ENCODE assay signal across 8 cellular contexts in genomic region chr5:112860571-112860928, GRCh38. TPM values are rescaled to one million over a fixed set of nuclear protein-coding genes. Genes with fewer than 3 reads are reported as not detected.
DNase-seq lines count a peak whose midpoint lies in the region; FAIRE-seq and TF ChIP-seq lines count a peak whose summit lies in the region.
"Not testable (repeated sequence)": the region's sequence is repeated elsewhere in the genome, so short reads cannot be mapped to it uniquely, and the experiment has no call there.

No MANE protein-coding gene starts in this region.

- peaks cover 36% of the 10 kb centered on the region for H3K79me2 ChIP-seq in endothelial cell of umbilical vein (ENCODE audit: control insufficient read depth, insufficient read depth, low read length)
- peaks cover 38% of the 10 kb centered on the region for H3K79me2 ChIP-seq in keratinocyte (ENCODE audit: control insufficient read depth, insufficient read depth, low read length)

- H3K4me2 ChIP-seq in endothelial cell of umbilical vein (ENCODE audit: insufficient read depth, low read length) (peak overlapping the region; percentile 84), keratinocyte (ENCODE audit: control insufficient read depth, extremely low read depth, insufficient read depth, low read depth, low read length) (peak overlapping the region; percentile 96)

- H3K27me3 Mint-ChIP-seq in T-helper 2 cell treated with Interferon-gamma antibody and Interleukin-4, amounts not matched to agents 5 μg/mL and 100 μg/mL, for 36 hours (ENCODE audit: low read depth), result peaks cover 11% of the 10 kb centered on the region
- H3K27me3 Mint-ChIP-seq in neural crest cell (ENCODE audit: low read depth), result peaks cover 26% of the 10 kb centered on the region

- H3K27ac ChIP-seq in HUES6 (ENCODE audit: low read depth, low read length) (peak overlapping the region; percentile 82; the same call in 1 of the 2 replicates), angular gyrus (ENCODE audit: low read depth, low read length) (peak overlapping the region; percentile 82), endothelial cell of umbilical vein (ENCODE audit: insufficient read depth, low read depth, low read length) (peak overlapping the region; percentile 81), keratinocyte (ENCODE audit: control insufficient read depth, insufficient read depth, low read length) (peak overlapping the region; percentile 94), stomach smooth muscle (ENCODE audit: low read length) (peak overlapping the region; percentile 87)

- peak overlapping the region; percentile 95 for H3K27ac Mint-ChIP-seq in T-helper 2 cell treated with Interferon-gamma antibody and Interleukin-4, amounts not matched to agents 5 μg/mL and 100 μg/mL, for 36 hours
- H3K27ac Mint-ChIP-seq in neural crest cell (ENCODE audit: unreplicated experiment), result peak overlapping the region; percentile 96

- intact Hi-C loops in endothelial cell of umbilical vein (cut with micrococcal nuclease), result loop anchor here (2.0 to 5.0 kb wide), 2 partner anchors 104 to 168 kb away; no protein-coding TSS in a partner anchor

- H3K9ac ChIP-seq in HUES6 (ENCODE audit: low read length) (peak overlapping the region; percentile 92), endothelial cell of umbilical vein (replicated peaks; ENCODE audit: extremely low read depth, insufficient read depth, low read length) (peak overlapping the region; percentile 99), keratinocyte (ENCODE audit: control insufficient read depth, extremely low read depth, insufficient read depth, low read length) (peak overlapping the region; percentile 97), stomach smooth muscle (ENCODE audit: low read length in 2 of 2) (peak overlapping the region; percentile 96 to 97)

- H3K4me1 ChIP-seq in BE2C, result not testable (repeated sequence)
- H3K4me1 ChIP-seq in HUES6 (ENCODE audit: control insufficient read depth, insufficient read depth, low read length) (peaks cover 13% of the 10 kb centered on the region), endothelial cell of umbilical vein (ENCODE audit: control insufficient read depth, extremely low read depth, insufficient read depth, low read length) (peaks cover 18% of the 10 kb centered on the region), keratinocyte (ENCODE audit: control insufficient read depth, extremely low read depth, insufficient read depth, low read length) (peaks cover 23% of the 10 kb centered on the region), stomach smooth muscle (ENCODE audit: control insufficient read depth, insufficient read depth, low read length) (peaks cover 16% of the 10 kb centered on the region)

- H3K36me3 ChIP-seq in BE2C (peaks cover 20% of the 10 kb centered on the region), HUES6 (ENCODE audit: control insufficient read depth, insufficient read depth, low read length) (peaks cover 33% of the 10 kb centered on the region), endothelial cell of umbilical vein (ENCODE audit: control insufficient read depth in 2 of 2, extremely low read depth in 1 of 2, insufficient read depth in 2 of 2, low read length in 2 of 2) (peaks cover 6 to 14% of the 10 kb centered on the region in 2 experiments), keratinocyte (ENCODE audit: control insufficient read depth in 2 of 2, extremely low read depth in 1 of 2, insufficient read depth in 2 of 2, low read length in 2 of 2) (peaks cover 1 to 19% of the 10 kb centered on the region in 2 experiments), stomach smooth muscle (ENCODE audit: control insufficient read depth in 2 of 2, insufficient read depth in 2 of 2, low read length in 2 of 2) (peaks cover 5 to 16% of the 10 kb centered on the region in 2 donors)

- peak overlapping the region; percentile 97 for H3K4me3 Mint-ChIP-seq in T-helper 2 cell treated with Interferon-gamma antibody and Interleukin-4, amounts not matched to agents 5 μg/mL and 100 μg/mL, for 36 hours
- H3K4me3 Mint-ChIP-seq in neural crest cell, result peak overlapping the region; percentile 97

- H3K4me3 ChIP-seq in BE2C (ENCODE audit: low read depth, low read length) (peak overlapping the region; percentile 94), HUES6 (ENCODE audit: low read depth, low read length) (peak overlapping the region; percentile 91), endothelial cell of umbilical vein (replicated peaks in 1 of 3; ENCODE audit: insufficient read depth in 1 of 3, low read depth in 1 of 3, low read length in 3 of 3) (peak overlapping the region in 2 of 3 experiments; percentile 63 to 98), keratinocyte (ENCODE audit: control insufficient read depth in 2 of 3, extremely low read depth in 1 of 3, insufficient read depth in 2 of 3, low read depth in 1 of 3, low read length in 3 of 3) (peak overlapping the region; percentile 81 to 100 (median 99)), stomach smooth muscle (ENCODE audit: low read length in 2 of 2) (peak overlapping the region; percentile 71 to 98)

- BruUV-seq in endothelial cell of umbilical vein (replicated peaks; lab: Mats Ljungman, UMichigan), result TSS peak; percentile 93

- H4K20me1 ChIP-seq in endothelial cell of umbilical vein (replicated peaks; ENCODE audit: control insufficient read depth, extremely low read depth, insufficient read depth, low read length); keratinocyte (ENCODE audit: control insufficient read depth, extremely low read depth, insufficient read depth, low read length): not testable (repeated sequence)

- H3K4me1 Mint-ChIP-seq in T-helper 2 cell treated with Interferon-gamma antibody and Interleukin-4, amounts not matched to agents 5 μg/mL and 100 μg/mL, for 36 hours (ENCODE audit: low read depth), result peaks cover 29% of the 10 kb centered on the region
- H3K4me1 Mint-ChIP-seq in neural crest cell, result peaks cover 31% of the 10 kb centered on the region

- not testable (repeated sequence) for TF ChIP-seq POLR2A in endothelial cell of umbilical vein (IDR thresholded peaks at IDR 0.05; ENCODE audit: low read depth, low read length)

- H3K9me3 Mint-ChIP-seq in T-helper 2 cell treated with Interferon-gamma antibody and Interleukin-4, amounts not matched to agents 5 μg/mL and 100 μg/mL, for 36 hours; neural crest cell: not testable (repeated sequence)

- not testable (repeated sequence) for H3K9me3 ChIP-seq in BE2C; HUES6 (ENCODE audit: control insufficient read depth, insufficient read depth, low read depth, low read length); endothelial cell of umbilical vein (replicated peaks; ENCODE audit: control insufficient read depth, insufficient read depth, low read length); keratinocyte (ENCODE audit: control insufficient read depth, low read depth, low read length); stomach smooth muscle (ENCODE audit: control insufficient read depth in 2 of 2, low read length in 2 of 2)

- not testable (repeated sequence) for H3K9me1 ChIP-seq in endothelial cell of umbilical vein (replicated peaks; ENCODE audit: control insufficient read depth, extremely low read depth, insufficient read depth, low read length); keratinocyte (ENCODE audit: control insufficient read depth, extremely low read depth, insufficient read depth, low read length)

- CTCF ChIA-PET in endothelial cell of umbilical vein (lab: Charles Lee), result interaction anchor here (0.9 to 4.1 kb wide), 3 partner anchors 8 to 116 kb away, joined by 3 to 50 read pairs (median 5); partner anchors contain the start of gene DCP2

- H3K27me3 ChIP-seq in BE2C; HUES6 (ENCODE audit: control insufficient read depth, insufficient read depth, low read length); endothelial cell of umbilical vein (ENCODE audit: control insufficient read depth in 2 of 2, insufficient read depth in 2 of 2, low read length in 2 of 2); keratinocyte (ENCODE audit: control insufficient read depth, extremely low read depth, insufficient read depth, low read length); stomach smooth muscle (ENCODE audit: control insufficient read depth in 1 of 2, insufficient read depth in 2 of 2, low read length in 2 of 2): not testable (repeated sequence)

- TF ChIP-seq CTCF in BE2C (IDR thresholded peaks at IDR 0.05; ENCODE audit: low read depth, low read length); endothelial cell of umbilical vein (IDR thresholded peaks at IDR 0.05; ENCODE audit: extremely low read depth in 1 of 2, insufficient read depth in 1 of 2, low read depth in 1 of 2, low read length in 2 of 2); keratinocyte (optimal IDR thresholded peaks at IDR 0.05 in 1 of 3, IDR thresholded peaks at IDR 0.05 in 1 of 3, conservative IDR thresholded peaks at IDR 0.05 in 1 of 3; ENCODE audit: extremely low read depth in 1 of 3, insufficient read depth in 2 of 3, low read length in 3 of 3); neural crest cell (conservative IDR thresholded peaks at IDR 0.05): not testable (repeated sequence)

- peaks cover 31% of the 10 kb centered on the region for H3K36me3 Mint-ChIP-seq in T-helper 2 cell treated with Interferon-gamma antibody and Interleukin-4, amounts not matched to agents 5 μg/mL and 100 μg/mL, for 36 hours (ENCODE audit: low read depth)
- not testable (repeated sequence) for H3K36me3 Mint-ChIP-seq in neural crest cell (ENCODE audit: low read depth)

- dilution Hi-C loops in endothelial cell of umbilical vein (cut with MboI; ENCODE audit: extremely low pct_ligation_motif_present, low sequenced_read_pairs); keratinocyte (cut with MboI; ENCODE audit: extremely low pct_ligation_motif_present, low sequenced_read_pairs): not testable (repeated sequence)

- not testable (repeated sequence) for DNase-seq in BE2C; T-helper 2 cell treated with Interferon-gamma antibody and Interleukin-4, amounts not matched to agents 5 μg/mL and 100 μg/mL, for 36 hours (ENCODE audit: low spot score); endothelial cell of umbilical vein (ENCODE audit: low read depth, low spot score); keratinocyte (ENCODE audit: low read depth, low spot score); neural crest cell (ENCODE audit: low read depth, low spot score)

- H2AFZ ChIP-seq in endothelial cell of umbilical vein (ENCODE audit: low read depth, low read length) (peak overlapping the region; percentile 91), keratinocyte (ENCODE audit: control insufficient read depth, low read length) (peak overlapping the region; percentile 84)

- FAIRE-seq in endothelial cell of umbilical vein (lab: Jason Lieb, UNC); keratinocyte (lab: Jason Lieb, UNC): not testable (repeated sequence)

- POLR2A ChIA-PET in endothelial cell of umbilical vein (lab: Charles Lee), result interaction anchor here (1.1 kb wide), 1 partner anchor 12 kb away, joined by 3 read pairs; no protein-coding TSS in a partner anchor

RNA-seq across cellular contexts. Expression of gene SRP19, which starts 0.5 kb away (rescaled TPM):
- 54.1 TPM for polyA plus RNA-seq in BE2C (2012; ENCODE audit: insufficient read depth, insufficient read length, low read depth)
- total RNA-seq in endothelial cell of umbilical vein (69.2 and 69.4 TPM in 2 replicates), neural crest cell (53.3 and 53.8 TPM in 2 replicates)
- polyA plus RNA-seq in endothelial cell of umbilical vein (18.4 and 28.6 TPM in 2 replicates), keratinocyte (55.3 to 93.7 TPM (median 72.8 TPM) in 3 replicates)
- polyA plus RNA-seq in endothelial cell of umbilical vein (2011; cell fraction: cytosol; rRNA removed), result 66.4 and 82.3 TPM in 2 replicates
- polyA plus RNA-seq in endothelial cell of umbilical vein (2011; cell fraction: nucleus; rRNA removed), result 38.5 and 60.9 TPM in 2 replicates
- polyA plus RNA-seq in endothelial cell of umbilical vein (2012), result 90.7 and 137 TPM in 2 replicates
- polyA minus RNA-seq in endothelial cell of umbilical vein (9.5 and 14.9 TPM in 2 replicates), keratinocyte (3.2 to 17.1 TPM (median 7.2 TPM) in 3 replicates)
- 19.0 TPM for polyA minus RNA-seq in endothelial cell of umbilical vein (2011; cell fraction: cytosol; rRNA and poly(A)+ RNA removed)
- polyA minus RNA-seq in endothelial cell of umbilical vein (2011; cell fraction: nucleus; rRNA and poly(A)+ RNA removed), result 11.5 and 17.0 TPM in 2 replicates
- polyA plus RNA-seq in keratinocyte (2011; ENCODE audit: low read depth), result 69.6 TPM
- polyA plus RNA-seq in keratinocyte (2011; cell fraction: cytosol; rRNA removed), result 89.3 and 141 TPM in 2 replicates
- polyA plus RNA-seq in keratinocyte (2011; cell fraction: nucleus; rRNA removed), result 42.5 and 77.9 TPM in 2 replicates
- 102 and 103 TPM in 2 replicates for polyA plus RNA-seq in keratinocyte (2012; ENCODE audit: low replicate concordance)
- polyA minus RNA-seq in keratinocyte (2011; cell fraction: cytosol; rRNA and poly(A)+ RNA removed), result 27.8 TPM
- polyA minus RNA-seq in keratinocyte (2011; cell fraction: nucleus; rRNA and poly(A)+ RNA removed), result 2.6 and 10.9 TPM in 2 replicates
